In genomic region chr10:128839134-128839533, GRCh38 we compare ENCODE assay signal across 28 cellular contexts.
"Had no signal": no experiment of that assay in that cellular context is flagged by ENCODE, and none has a peak within 500 bp of the region (broad histone marks: within the 10 kb centered on the region; RNA-seq: fewer than 3 reads in every experiment).

No MANE protein-coding gene starts in this region.

- H3K36me3 ChIP-seq: brain microvascular endothelial cell, gastrocnemius medialis, WERI-Rb-1 had no signal

- H3K27ac ChIP-seq: brain microvascular endothelial cell, coronary artery, dorsolateral prefrontal cortex, foreskin keratinocyte, gastrocnemius medialis, WERI-Rb-1 had no signal

- H3K27me3 ChIP-seq: brain microvascular endothelial cell, foreskin keratinocyte, gastrocnemius medialis had no signal

- ATAC-seq: activated CD4-positive, CD25-positive, alpha-beta regulatory T cell treated with anti-CD3 and anti-CD28 coated beads, Interleukin-2, amount 50 U/mL, for 24 hours; activated CD8-positive, alpha-beta T cell treated with anti-CD3 and anti-CD28 coated beads for 36 hours; activated T-cell treated with anti-CD3 and anti-CD28 coated beads, Interleukin-2, amount 50 U/mL, for 4 hours; activated T-helper 17 cell treated with anti-CD3 and anti-CD28 coated beads, Interleukin-2, amount 50 U/mL, for 72 hours; esophagus mucosa; foreskin keratinocyte; gastrocnemius medialis; T-helper 17 cell had no signal

- H3K4me3 ChIP-seq: coronary artery, dorsolateral prefrontal cortex, gastrocnemius medialis had no signal

- H3K9me3 ChIP-seq: gastrocnemius medialis had no signal

- H3K4me1 ChIP-seq: foreskin keratinocyte, gastrocnemius medialis had no signal

- DNase-seq: activated B cell treated with CpG ODN at 0.5 μM for 24 hours; activated CD4-positive, alpha-beta T cell treated with anti-CD3 and anti-CD28 coated beads for 48 hours; activated CD4-positive, alpha-beta T cell treated with anti-CD3 and anti-CD28 coated beads, Interleukin-2, amount 50 U/mL, for 1 hour; activated CD4-positive, alpha-beta T cell treated with anti-CD3 and anti-CD28 coated beads, Interleukin-2, amount 50 U/mL, for 48 hours; activated CD8-positive, alpha-beta memory T cell treated with anti-CD3 and anti-CD28 coated beads for 24 hours; activated CD8-positive, alpha-beta T cell treated with anti-CD3 and anti-CD28 coated beads for 36 hours; activated effector memory CD4-positive, alpha-beta T cell treated with Interleukin-2 at 50 U/mL for 16 hours; activated gamma-delta T cell treated with Interleukin-2 at 50 U/mL for 16 hours; activated naive CD4-positive, alpha-beta T cell treated with anti-CD3 and anti-CD28 coated beads, Interleukin-2, amount 50 U/mL, for 16 hours; activated naive CD4-positive, alpha-beta T cell treated with Interleukin-2 at 50 U/mL for 16 hours; activated T-cell treated with anti-CD3 and anti-CD28 coated beads, Interleukin-2, amount 50 U/mL, for 4 hours; amniotic stem cell; anterior cingulate cortex; brain microvascular endothelial cell; dorsolateral prefrontal cortex; effector memory CD4-positive, alpha-beta T cell; endodermal cell; foreskin keratinocyte; gastrocnemius medialis; glutamatergic neuron; T-helper 1 cell; T-helper 17 cell; T1000; WERI-Rb-1 had no signal
